Comparison of ENCODE assay signal across 19 cellular contexts in the genomic region with DNA sequence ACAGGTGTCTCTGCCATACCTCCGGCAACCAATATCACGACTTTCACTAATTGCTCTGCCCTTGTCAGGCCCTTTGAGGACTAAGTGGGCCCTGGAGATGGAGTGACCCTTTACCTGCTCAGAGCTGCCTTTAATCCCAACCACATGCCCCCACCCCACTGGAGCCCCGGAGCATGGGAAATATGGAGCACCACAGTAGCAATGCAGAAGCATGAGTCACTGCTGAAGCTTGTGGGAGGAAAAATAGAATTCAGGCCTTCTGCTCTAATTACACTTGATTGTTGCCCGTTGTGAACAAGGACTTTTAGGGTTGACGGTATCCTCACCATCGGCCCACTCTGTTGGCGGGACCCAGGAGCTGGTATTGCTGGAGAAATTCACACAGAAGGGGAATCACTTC. TPM values are rescaled to one million over a fixed set of nuclear protein-coding genes. Genes with fewer than 3 reads are reported as not detected.
DNase-seq lines count a peak whose midpoint lies in the region; FAIRE-seq lines count a peak whose summit lies in the region.
"Had no signal": no experiment of that assay in that cellular context is flagged by ENCODE, and none has a peak within 500 bp of the region (broad histone marks: within the 10 kb centered on the region; RNA-seq: fewer than 3 reads in every experiment).

No MANE protein-coding gene starts in this region.

- peak overlapping the region; percentile 91 for H2BK12ac ChIP-seq in trophoblast cell (ENCODE audit: low read length)

- peak overlapping the region; percentile 75 for H2BK5ac ChIP-seq in trophoblast cell (ENCODE audit: low read depth, low read length, poor library complexity)

- H3K9ac ChIP-seq in trophoblast cell (ENCODE audit: low read length): no peak overlapping the region

- H3K36me3 ChIP-seq in trophoblast cell (ENCODE audit: control insufficient read depth in 1 of 2, insufficient read depth in 2 of 2, low read length in 2 of 2): no peaks in the 10 kb centered on the region
- H3K36me3 ChIP-seq: colonic mucosa had no signal

- peak; percentile 63 for FAIRE-seq in RCC 7860 (lab: Jason Lieb, UNC)
- FAIRE-seq: endothelial cell of umbilical vein, kidney had no signal

- H3K18ac ChIP-seq in trophoblast cell (ENCODE audit: low read length): peak overlapping the region; percentile 49

- H2BK120ac ChIP-seq in trophoblast cell (ENCODE audit: insufficient read depth, low read length, poor library complexity): peak overlapping the region; percentile 92

- H4K8ac ChIP-seq in trophoblast cell (ENCODE audit: low read depth, low read length): peak overlapping the region; percentile 48

- H3K9me3 ChIP-seq in trophoblast cell (ENCODE audit: insufficient read depth, low read depth, low read length): no peaks in the 10 kb centered on the region
- H3K9me3 ChIP-seq: colonic mucosa had no signal

- H3K27me3 ChIP-seq in trophoblast cell (ENCODE audit: insufficient read depth, low read length): no peaks in the 10 kb centered on the region
- H3K27me3 ChIP-seq: colonic mucosa, foreskin keratinocyte had no signal

- no peak overlapping the region for H3K4me2 ChIP-seq in trophoblast cell (ENCODE audit: low read length)

- H3K4ac ChIP-seq in trophoblast cell (ENCODE audit: low read depth, low read length): peak overlapping the region; percentile 16

- no peak overlapping the region for H3K4me3 ChIP-seq in trophoblast cell (ENCODE audit: low read depth, low read length)
- H3K4me3 ChIP-seq: colonic mucosa had no signal

- H2AK5ac ChIP-seq in trophoblast cell (ENCODE audit: low read length): peak overlapping the region; percentile 26

- H2AFZ ChIP-seq in trophoblast cell (ENCODE audit: insufficient read depth, low read length, poor library complexity): no peak overlapping the region

- peaks cover 19 to 27% of the 10 kb centered on the region in 2 experiments for H3K4me1 ChIP-seq in trophoblast cell (ENCODE audit: control insufficient read depth in 1 of 2, insufficient read depth in 2 of 2, low read length in 2 of 2)
- H3K4me1 ChIP-seq: colonic mucosa had no signal

- H3K79me2 ChIP-seq in trophoblast cell (ENCODE audit: control insufficient read depth, insufficient read depth, low read length, poor library complexity): peaks cover 4% of the 10 kb centered on the region

- H4K12ac ChIP-seq in trophoblast cell (ENCODE audit: low read depth, low read length): no peak overlapping the region

- DNase-seq in EL: peak; percentile 52
- DNase-seq in RCC 7860 (ENCODE audit: low spot score): peak; percentile 63
- DNase-seq in dermis blood vessel endothelial cell: peak; percentile 12
- peak in 1 of 2 donors; percentile 12 for DNase-seq in trophoblast cell
- DNase-seq in NCI-H1048 (lab: John Stamatoyannopoulos, UW): no peak
- DNase-seq in NCI-H510A treated with DMSO at 0.1 percent for 48 hours (lab: John Stamatoyannopoulos, UW): no peak
- no peak for DNase-seq in HT-29 (ENCODE audit: low spot score)
- DNase-seq: activated gamma-delta T cell treated with Interleukin-2 at 50 U/mL for 16 hours; AML-193; aorta; colonic mucosa; foreskin keratinocyte; Kasumi-1; kidney; NCI-H1417; NCI-H2107; NCI-H526; stimulated activated CD4-positive, alpha-beta T cell treated with anti-CD3 and anti-CD28 coated beads, Interleukin-12 subunit alpha, Interleukin-12 subunit beta, amount 100 ng/mL, for 4 hours had no signal

- H3K14ac ChIP-seq in trophoblast cell (ENCODE audit: low read length): peak overlapping the region; percentile 64

- WGBS in trophoblast cell (ENCODE audit: extremely low coverage, insufficient coverage, insufficient read length): no CpG with 5 or more reads among the region's 7 CpGs

- peaks cover 43% of the 10 kb centered on the region for H3K79me1 ChIP-seq in trophoblast cell (ENCODE audit: low read length)

- no peak overlapping the region for H3K23ac ChIP-seq in trophoblast cell (ENCODE audit: low read length)

- peak overlapping the region; percentile 92 for H4K91ac ChIP-seq in trophoblast cell (ENCODE audit: low read depth, low read length)

- H3K27ac ChIP-seq in trophoblast cell (ENCODE audit: low read depth, low read length): peak overlapping the region; percentile 40
- H3K27ac ChIP-seq: colonic mucosa, foreskin keratinocyte had no signal

RNA-seq across cellular contexts. Expression of gene FRMD4A, which starts 52.5 kb away (rescaled TPM):
- total RNA-seq in dermis blood vessel endothelial cell: 42.0 and 51.8 TPM in 2 replicates
- polyA plus RNA-seq in trophoblast cell (2013): 137 and 153 TPM in 2 replicates
- not detected in 2 replicates for total RNA-seq in HT-29 (2014; rRNA removed; shearing (Covaris generic))

Comparison
In these comparisons a context has a peak if more than half of its experiments do, and no peak if none do; other contexts are left out.
1. DNase-seq: peak in EL (single experiment), RCC 7860 (single experiment) and dermis blood vessel endothelial cell (single experiment); none in NCI-H1048 (single experiment), NCI-H510A treated with DMSO at 0.1 percent for 48 hours (single experiment) and HT-29 (single experiment).
2. RNA of gene FRMD4A, which starts 52.5 kb away (total RNA-seq): 42.0 to 51.8 TPM in dermis blood vessel endothelial cell; not detected in HT-29; every median in the first group is over 10 times any median in the second.